ENCODE assay signal across 24 cellular contexts in genomic region chr3:50472958-50473357, GRCh38. TPM values are rescaled to one million over a fixed set of nuclear protein-coding genes. Genes with fewer than 3 reads are reported as not detected.
A peak's percentile ranks its signal among the peaks of the same experiment; 100 is the strongest.
DNase-seq lines count a peak whose midpoint lies in the region; ATAC-seq and TF ChIP-seq lines count a peak whose summit lies in the region.
"Had no signal": no experiment of that assay in that cellular context is flagged by ENCODE, and none has a peak within 500 bp of the region (broad histone marks: within the 10 kb centered on the region; RNA-seq: fewer than 3 reads in every experiment).

No MANE protein-coding gene starts in this region.

- no peak overlapping the region for H4K8ac ChIP-seq in mesendoderm (ENCODE audit: low read depth, low read length)

- no peak overlapping the region for H2BK15ac ChIP-seq in mesendoderm (replicated peaks; ENCODE audit: low read depth)

- H4K5ac ChIP-seq in mesendoderm (ENCODE audit: low read length) = no peak overlapping the region

- H3K9ac ChIP-seq in mesendoderm (ENCODE audit: low read length) = no peak overlapping the region

- H3K23ac ChIP-seq in mesendoderm (ENCODE audit: low read length) = no peak overlapping the region

- ATAC-seq in activated naive CD4-positive, alpha-beta T cell treated with anti-CD3 and anti-CD28 coated beads, Interleukin-2, amount 50 U/mL, for 72 hours = peak in 1 of 2 donors; percentile 71

- no peaks in the 10 kb centered on the region for H3K79me1 ChIP-seq in mesendoderm (ENCODE audit: low read length)

- peak overlapping the region; percentile 19 to 44 for H3K27ac Mint-ChIP-seq in activated naive CD4-positive, alpha-beta T cell treated with anti-CD3 and anti-CD28 coated beads, Interleukin-2, amount 50 U/mL, for 72 hours
- H3K27ac Mint-ChIP-seq in activated CD4-positive, alpha-beta memory T cell treated with anti-CD3 and anti-CD28 coated beads, Interleukin-2, amount 10 ng/mL, durations not matched to agents 7 days and 5 days = no peak overlapping the region
- H3K27ac Mint-ChIP-seq: activated CD4-positive, alpha-beta T cell treated with anti-CD3 and anti-CD28 coated beads, Interleukin-2, amount 10 ng/mL, durations not matched to agents 7 days and 5 days; B cell had no signal

- H3K4ac ChIP-seq in mesendoderm (ENCODE audit: low read depth, low read length) = no peak overlapping the region

- no peak for TF ChIP-seq POLR2A in thyroid gland (IDR thresholded peaks at IDR 0.05)

- peaks cover 10% of the 10 kb centered on the region for H3K4me1 Mint-ChIP-seq in activated CD4-positive, alpha-beta memory T cell treated with anti-CD3 and anti-CD28 coated beads, Interleukin-2, amount 10 ng/mL, durations not matched to agents 7 days and 5 days
- H3K4me1 Mint-ChIP-seq: B cell had no signal

- no peak overlapping the region for H2BK120ac ChIP-seq in mesendoderm (ENCODE audit: low read depth, low read length)

- WGBS in mesendoderm (ENCODE audit: extremely low coverage, insufficient coverage, low lambda C conversion rate) = no CpG with 5 or more reads among the region's 6 CpGs
- whole genome bisulfite sequencing in thyroid gland, 2 donors = 82 to 83% methylated on average over 6 of the region's 6 CpGs

- H3K9me3 Mint-ChIP-seq in activated naive CD4-positive, alpha-beta T cell treated with anti-CD3 and anti-CD28 coated beads, Interleukin-2, amount 50 U/mL, for 72 hours = no peaks in the 10 kb centered on the region
- no peaks in the 10 kb centered on the region for H3K9me3 Mint-ChIP-seq in activated CD4-positive, alpha-beta memory T cell treated with anti-CD3 and anti-CD28 coated beads, Interleukin-2, amount 10 ng/mL, durations not matched to agents 7 days and 5 days
- H3K9me3 Mint-ChIP-seq: activated CD4-positive, alpha-beta T cell treated with anti-CD3 and anti-CD28 coated beads, Interleukin-2, amount 10 ng/mL, durations not matched to agents 7 days and 5 days had no signal

- H3K9me3 ChIP-seq in thyroid gland = no peaks in the 10 kb centered on the region
- H3K9me3 ChIP-seq: adrenal gland, left lung, stomach, transverse colon had no signal

- CTCF ChIA-PET in activated CD4-positive, alpha-beta memory T cell treated with anti-CD3 and anti-CD28 coated beads, Interleukin-2, amount 10 ng/mL, durations not matched to agents 7 days and 5 days (lab: Charles Lee) = no interaction called here

- H3K4me3 ChIP-seq in mesendoderm (ENCODE audit: low read length) = no peak overlapping the region
- H3K4me3 ChIP-seq in thyroid gland (replicated peaks in 1 of 3) = no peak overlapping the region
- H3K4me3 ChIP-seq: adrenal gland, left lung, SK-N-MC, stomach, transverse colon had no signal

- H3K27me3 ChIP-seq in mesendoderm (ENCODE audit: insufficient read depth, low read length, poor library complexity) = no peaks in the 10 kb centered on the region
- no peaks in the 10 kb centered on the region for H3K27me3 ChIP-seq in thyroid gland
- H3K27me3 ChIP-seq: adrenal gland, left lung, stomach, transverse colon had no signal

- DNase-seq in activated naive CD4-positive, alpha-beta T cell treated with anti-CD3 and anti-CD28 coated beads, Interleukin-2, amount 50 U/mL, for 72 hours (ENCODE audit: low spot score in 2 of 2) = no peak
- DNase-seq in activated naive CD4-positive, alpha-beta T cell treated with Interleukin-2 at 50 U/mL for 16 hours = no peak
- peak; percentile 23 for DNase-seq in activated CD4-positive, alpha-beta memory T cell treated with anti-CD3 and anti-CD28 coated beads, Interleukin-2, amount 10 ng/mL, durations not matched to agents 7 days and 5 days
- DNase-seq in mesendoderm (no peak), SK-N-DZ (ENCODE audit: low spot score) (no peak), thyroid gland (no peak), DMS53 treated with DMSO at 0.1 percent for 48 hours (lab: John Stamatoyannopoulos, UW; ENCODE audit: unreplicated experiment) (no peak), D341Med (ENCODE audit: low spot score) (no peak)
- DNase-seq: activated CD4-positive, alpha-beta T cell treated with anti-CD3 and anti-CD28 coated beads, Interleukin-2, amount 10 ng/mL, durations not matched to agents 7 days and 5 days; activated CD8-positive, alpha-beta memory T cell treated with anti-CD3 and anti-CD28 coated beads, Interleukin-2, amount 50 U/mL, for 48 hours; adrenal gland; Calu3; KBM-7; left lung; MM.1S; NCI-H1417 treated with DMSO at 0.1 percent for 48 hours; occipital lobe; stomach; transverse colon had no signal

- H2AK5ac ChIP-seq in mesendoderm (ENCODE audit: low read length) = no peak overlapping the region

- H3K27ac ChIP-seq in mesendoderm (ENCODE audit: low read depth, low read length) (no peak overlapping the region), thyroid gland (no peak overlapping the region)
- H3K27ac ChIP-seq: adrenal gland, left lung, SK-N-MC, stomach, transverse colon, VCaP had no signal

- H3K18ac ChIP-seq in mesendoderm (ENCODE audit: low read length) = no peak overlapping the region

- no peak overlapping the region for H2BK5ac ChIP-seq in mesendoderm (ENCODE audit: low read length)

- no peaks in the 10 kb centered on the region for H3K27me3 Mint-ChIP-seq in activated CD4-positive, alpha-beta memory T cell treated with anti-CD3 and anti-CD28 coated beads, Interleukin-2, amount 10 ng/mL, durations not matched to agents 7 days and 5 days
- H3K27me3 Mint-ChIP-seq: activated CD4-positive, alpha-beta T cell treated with anti-CD3 and anti-CD28 coated beads, Interleukin-2, amount 10 ng/mL, durations not matched to agents 7 days and 5 days had no signal

- peak overlapping the region; percentile 2 for H3K56ac ChIP-seq in mesendoderm (ENCODE audit: low read length)

- H3K4me1 ChIP-seq in mesendoderm (ENCODE audit: control insufficient read depth, low read depth, low read length) (no peaks in the 10 kb centered on the region), thyroid gland (no peaks in the 10 kb centered on the region)
- H3K4me1 ChIP-seq: adrenal gland, left lung, stomach, transverse colon had no signal

- TF ChIP-seq CTCF in thyroid gland (IDR thresholded peaks at IDR 0.05) = no peak

- H3K4me2 ChIP-seq in mesendoderm (ENCODE audit: low read length) = no peak overlapping the region

- H3K36me3 Mint-ChIP-seq in activated naive CD4-positive, alpha-beta T cell treated with anti-CD3 and anti-CD28 coated beads, Interleukin-2, amount 50 U/mL, for 72 hours = no peaks in the 10 kb centered on the region
- H3K36me3 Mint-ChIP-seq in activated CD4-positive, alpha-beta memory T cell treated with anti-CD3 and anti-CD28 coated beads, Interleukin-2, amount 10 ng/mL, durations not matched to agents 7 days and 5 days (ENCODE audit: low read depth) = no peaks in the 10 kb centered on the region

- H3K79me2 ChIP-seq in mesendoderm (ENCODE audit: control insufficient read depth, insufficient read depth, low read length) = no peaks in the 10 kb centered on the region

- no peak overlapping the region for H3K4me3 Mint-ChIP-seq in activated CD4-positive, alpha-beta memory T cell treated with anti-CD3 and anti-CD28 coated beads, Interleukin-2, amount 10 ng/mL, durations not matched to agents 7 days and 5 days
- H3K4me3 Mint-ChIP-seq: activated CD4-positive, alpha-beta T cell treated with anti-CD3 and anti-CD28 coated beads, Interleukin-2, amount 10 ng/mL, durations not matched to agents 7 days and 5 days; B cell; brain had no signal

- H3K36me3 ChIP-seq in mesendoderm (ENCODE audit: control insufficient read depth, insufficient read depth, low read length) (no peaks in the 10 kb centered on the region), thyroid gland (no peaks in the 10 kb centered on the region)
- H3K36me3 ChIP-seq: adrenal gland, left lung, stomach, transverse colon had no signal

- POLR2A ChIA-PET in activated CD4-positive, alpha-beta memory T cell treated with anti-CD3 and anti-CD28 coated beads, Interleukin-2, amount 10 ng/mL, durations not matched to agents 7 days and 5 days (lab: Charles Lee) = no interaction called here

- intact Hi-C loops in thyroid gland (cut with DNase I) = no loop called here

RNA-seq across cellular contexts. Expression of gene CACNA2D2, which starts 30.5 kb away (rescaled TPM):
- total RNA-seq in activated naive CD4-positive, alpha-beta T cell treated with anti-CD3 and anti-CD28 coated beads, Interleukin-2, amount 50 U/mL, for 72 hours = 1 to 10 TPM; 2.4 to 3.0 TPM
- under 1 TPM; 0.45 to 0.55 TPM for total RNA-seq in activated CD4-positive, alpha-beta memory T cell treated with anti-CD3 and anti-CD28 coated beads, Interleukin-2, amount 10 ng/mL, durations not matched to agents 7 days and 5 days
- polyA plus RNA-seq in mesendoderm (2013, experiment 1 of 2) = 4.1 TPM
- 3.7 TPM for polyA plus RNA-seq in mesendoderm (2013, experiment 2 of 2)
- polyA plus RNA-seq in SK-N-DZ (2014; cell fraction: cytosol; rRNA removed) = 1.4 and 1.7 TPM in 2 replicates
- 2.3 and 4.2 TPM in 2 replicates for polyA plus RNA-seq in SK-N-DZ (2014; cell fraction: nucleus; rRNA removed)
- total RNA-seq in thyroid gland = 1 to 10 TPM; 1.5 to 3.3 (median 2.9) TPM
- total RNA-seq: myocyte had no signal
